Comparison of ENCODE assay signal across 12 cellular contexts in the genomic region with DNA sequence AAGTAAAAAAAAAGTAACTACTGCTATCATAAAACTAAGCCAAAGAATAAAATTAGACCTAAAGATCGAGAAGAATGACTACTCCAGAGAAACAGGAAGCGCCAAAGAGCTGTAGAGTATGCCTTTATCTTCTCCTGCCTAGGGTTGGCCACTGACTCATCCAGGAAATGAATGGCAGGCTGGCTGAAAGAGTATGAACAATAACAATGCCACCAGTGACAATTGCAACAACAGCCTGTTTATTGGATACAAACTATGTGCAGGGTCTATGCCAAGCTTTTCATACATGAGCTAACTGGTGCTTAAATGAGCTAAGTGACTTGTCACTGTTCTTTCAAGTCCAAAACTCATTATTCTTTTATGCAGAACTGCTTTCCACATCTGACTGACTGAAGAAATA.
DNase-seq lines count a peak whose midpoint lies in the region; ATAC-seq and TF ChIP-seq lines count a peak whose summit lies in the region.
"Had no signal": no experiment of that assay in that cellular context is flagged by ENCODE, and none has a peak within 500 bp of the region (broad histone marks: within the 10 kb centered on the region; RNA-seq: fewer than 3 reads in every experiment).

No MANE protein-coding gene starts in this region.

- no peak overlapping the region for H3K4me3 ChIP-seq in PC-3 (ENCODE audit: low read length)
- H3K4me3 ChIP-seq: upper lobe of left lung had no signal

- peaks cover 28% of the 10 kb centered on the region for H3K4me1 Mint-ChIP-seq in neural crest cell
- H3K4me1 Mint-ChIP-seq in activated CD4-positive, alpha-beta T cell treated with anti-CD3 and anti-CD28 coated beads for 36 hours, result no peaks in the 10 kb centered on the region

- ATAC-seq in PC-3 (no peak), HG02981 (IDR thresholded peaks at IDR 0.05; ENCODE audit: unreplicated experiment) (no peak), GM19351 (IDR thresholded peaks at IDR 0.05; ENCODE audit: unreplicated experiment) (no peak)
- ATAC-seq in activated CD4-positive, alpha-beta T cell treated with anti-CD3 and anti-CD28 coated beads for 36 hours, result no peak

- H3K36me3 ChIP-seq in PC-3 (ENCODE audit: low read depth, low read length), result no peaks in the 10 kb centered on the region
- H3K36me3 ChIP-seq: upper lobe of left lung had no signal

- no peaks in the 10 kb centered on the region for H3K9me2 ChIP-seq in PC-3 (replicated peaks; ENCODE audit: low read length)

- TF ChIP-seq CTCF in PC-3 (conservative IDR thresholded peaks at IDR 0.05; ENCODE audit: low read depth, low read length), result no peak
- TF ChIP-seq CTCF in neural crest cell (conservative IDR thresholded peaks at IDR 0.05), result no peak
- TF ChIP-seq CTCF in GM20000 (IDR thresholded peaks at IDR 0.05; ENCODE audit: extremely low read depth, missing control alignments), result no peak

- H3K27ac ChIP-seq in PC-3 (ENCODE audit: low read length), result peak overlapping the region; percentile 46
- H3K27ac ChIP-seq: upper lobe of left lung had no signal

- no peak overlapping the region for H2AFZ ChIP-seq in PC-3 (ENCODE audit: low read length)

- H3K9me3 ChIP-seq in PC-3 (ENCODE audit: low read length), result no peaks in the 10 kb centered on the region
- H3K9me3 ChIP-seq: upper lobe of left lung had no signal

- H3K27me3 Mint-ChIP-seq in neural crest cell (ENCODE audit: low read depth), result no peaks in the 10 kb centered on the region
- H3K27me3 Mint-ChIP-seq in activated CD4-positive, alpha-beta T cell treated with anti-CD3 and anti-CD28 coated beads for 36 hours, result no peaks in the 10 kb centered on the region

- no peaks in the 10 kb centered on the region for H3F3A ChIP-seq in PC-3 (ENCODE audit: low read length, unreplicated experiment)

- H3K36me3 Mint-ChIP-seq in neural crest cell (ENCODE audit: low read depth), result no peaks in the 10 kb centered on the region
- H3K36me3 Mint-ChIP-seq in activated CD4-positive, alpha-beta T cell treated with anti-CD3 and anti-CD28 coated beads for 36 hours (ENCODE audit: low read depth), result no peaks in the 10 kb centered on the region

- no TSS peak for BruUV-seq in PC-3 (replicated peaks; lab: Mats Ljungman, UMichigan)

- no peaks in the 10 kb centered on the region for H3K27me3 ChIP-seq in PC-3 (ENCODE audit: low read length)
- H3K27me3 ChIP-seq: upper lobe of left lung had no signal

- DNase-seq in Daoy (ENCODE audit: low read depth) (peak; percentile 48), PC-3 (peak; percentile 83), epidermal melanocyte (ENCODE audit: insufficient read length, low spot score) (peak; percentile 17), neural crest cell (ENCODE audit: low read depth, low spot score) (no peak), GM20000 (ENCODE audit: low spot score) (no peak)
- no peak for DNase-seq in activated CD4-positive, alpha-beta T cell treated with anti-CD3 and anti-CD28 coated beads for 36 hours
- DNase-seq: DND-41; RPMI8226; stimulated activated CD4-positive, alpha-beta T cell treated with anti-CD3 and anti-CD28 coated beads, Interleukin-2, amount 100 ng/mL, for 24 hours; upper lobe of left lung had no signal

- no peaks in the 10 kb centered on the region for H3K79me2 ChIP-seq in PC-3 (ENCODE audit: low read length)

- H3K27ac Mint-ChIP-seq in neural crest cell (ENCODE audit: unreplicated experiment), result peak overlapping the region; percentile 47
- H3K27ac Mint-ChIP-seq in activated CD4-positive, alpha-beta T cell treated with anti-CD3 and anti-CD28 coated beads for 36 hours, result no peak overlapping the region

- H3K4me2 ChIP-seq in PC-3 (ENCODE audit: low read length), result peak overlapping the region; percentile 16; the same call in 1 of the 2 replicates

- peaks cover 7% of the 10 kb centered on the region for H3K9me3 Mint-ChIP-seq in neural crest cell
- peaks cover 16% of the 10 kb centered on the region for H3K9me3 Mint-ChIP-seq in activated CD4-positive, alpha-beta T cell treated with anti-CD3 and anti-CD28 coated beads for 36 hours (ENCODE audit: low read depth)

- POLR2A ChIA-PET in PC-3 (lab: Charles Lee; ENCODE audit: unreplicated experiment), result no interaction called here
- POLR2A ChIA-PET in activated CD4-positive, alpha-beta T cell treated with anti-CD3 and anti-CD28 coated beads for 36 hours (lab: Charles Lee), result no interaction called here

- CTCF ChIA-PET in PC-3 (lab: Charles Lee), result no interaction called here
- CTCF ChIA-PET in activated CD4-positive, alpha-beta T cell treated with anti-CD3 and anti-CD28 coated beads for 36 hours (lab: Charles Lee), result no interaction called here

- H3K4me3 Mint-ChIP-seq in neural crest cell, result peak overlapping the region; percentile 55
- no peak overlapping the region for H3K4me3 Mint-ChIP-seq in activated CD4-positive, alpha-beta T cell treated with anti-CD3 and anti-CD28 coated beads for 36 hours

- intact Hi-C loops in PC-3 (cut with micrococcal nuclease), result no loop called here
- intact Hi-C loops in activated CD4-positive, alpha-beta T cell treated with anti-CD3 and anti-CD28 coated beads for 36 hours (cut with DNase I, micrococcal nuclease), result no loop called here

- H3K9ac ChIP-seq in PC-3 (ENCODE audit: low read length), result no peak overlapping the region

- peaks cover 22% of the 10 kb centered on the region for H3K4me1 ChIP-seq in PC-3 (ENCODE audit: insufficient read depth, low read length)
- H3K4me1 ChIP-seq: upper lobe of left lung had no signal

- H4K20me1 ChIP-seq in PC-3 (ENCODE audit: low read length), result no peaks in the 10 kb centered on the region

Comparison
In these comparisons a context has a peak if more than half of its experiments do, and no peak if none do; other contexts are left out.
1. DNase-seq: peak in Daoy (single experiment), PC-3 (single experiment) and epidermal melanocyte (single experiment); none in neural crest cell (single experiment), activated CD4-positive, alpha-beta T cell treated with anti-CD3 and anti-CD28 coated beads for 36 hours (single experiment) and GM20000 (single experiment).